In the genomic region with DNA sequence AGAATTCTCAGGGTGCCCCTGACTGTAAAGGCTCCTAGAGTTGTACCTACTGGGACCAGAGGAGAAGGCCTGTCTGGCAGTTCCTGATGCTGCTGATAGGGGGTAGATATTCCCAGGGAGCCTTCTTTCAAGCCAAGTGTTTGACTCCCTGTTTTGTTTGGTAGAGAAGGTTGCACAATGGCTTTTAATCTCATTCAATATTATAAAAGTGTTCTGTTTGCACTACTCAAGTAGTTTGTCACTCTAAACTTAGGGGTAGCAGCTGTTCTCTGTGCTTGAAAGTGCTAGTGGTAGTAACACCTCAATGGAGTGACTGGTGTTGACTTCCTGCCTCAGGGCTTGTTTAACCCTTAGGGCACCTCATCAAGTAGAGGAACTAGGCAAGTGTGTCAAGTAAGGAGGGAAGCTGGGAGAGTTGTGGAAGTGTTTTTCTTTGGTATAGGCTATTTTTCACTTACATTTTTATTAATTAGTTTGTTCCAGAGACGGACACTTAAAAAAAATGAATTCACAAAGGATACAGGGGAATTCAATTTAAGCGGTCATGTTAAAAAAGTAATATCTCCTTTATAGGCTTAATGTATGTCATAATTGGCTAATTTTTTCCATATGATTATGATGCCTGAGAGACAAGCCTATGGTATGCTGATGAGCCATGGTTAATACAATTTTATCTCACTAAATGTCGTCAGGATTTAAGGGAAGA, we compare ENCODE assay signal across 8 cellular contexts. TPM values are rescaled to one million over a fixed set of nuclear protein-coding genes. Genes with fewer than 3 reads are reported as not detected.
DNase-seq lines count a peak whose midpoint lies in the region; ATAC-seq and TF ChIP-seq lines count a peak whose summit lies in the region.

No MANE protein-coding gene starts in this region.

- H4K20me1 ChIP-seq in IMR-90 (ENCODE audit: insufficient read depth, low read length) = no peaks in the 10 kb centered on the region

- DNase-seq in CD1c-positive myeloid dendritic cell (ENCODE audit: extremely low spot score) (peak; percentile 3), IMR-90 (no peak), astrocyte of the spinal cord (ENCODE audit: low read depth, low spot score) (no peak), nucleus accumbens (lab: John Stamatoyannopoulos, UW) (no peak), GM13977 (ENCODE audit: low spot score) (no peak), HUDEP-2 (lab: John Stamatoyannopoulos, UW; ENCODE audit: unreplicated experiment in 76 of 76) (no peak)

- H4K91ac ChIP-seq in IMR-90 (ENCODE audit: insufficient read depth, low read depth, low read length) = no peak overlapping the region

- H3K9me1 ChIP-seq in IMR-90 (ENCODE audit: insufficient read depth, low read length) = peaks cover 6% of the 10 kb centered on the region; the same call in 1 of the 2 replicates

- no peak overlapping the region for H3K27ac ChIP-seq in IMR-90 (ENCODE audit: insufficient read depth, low read length)
- peak overlapping the region; percentile 7 for H3K27ac ChIP-seq in muscle layer of duodenum (ENCODE audit: low read length)

- no peak overlapping the region for H3K4me3 ChIP-seq in IMR-90 (ENCODE audit: insufficient read depth, low read depth, low read length)
- no peak overlapping the region for H3K4me3 ChIP-seq in astrocyte of the spinal cord (ENCODE audit: low read depth, low read length)
- no peak overlapping the region for H3K4me3 ChIP-seq in muscle layer of duodenum (ENCODE audit: low read depth in 1 of 2, low read length in 2 of 2)

- peak; percentile 20; the same call in 1 of the 2 replicates for TF ChIP-seq CTCF in IMR-90 (conservative IDR thresholded peaks at IDR 0.05; ENCODE audit: low read depth, low read length)
- peak; percentile 9 for TF ChIP-seq CTCF in astrocyte of the spinal cord (IDR thresholded peaks at IDR 0.05; ENCODE audit: low read depth, low read length)
- TF ChIP-seq CTCF in GM13977 (IDR thresholded peaks at IDR 0.05; ENCODE audit: extremely low read depth, insufficient read depth, missing control alignments) = no peak

- no peaks in the 10 kb centered on the region; the same call in 1 of the 2 replicates for H3K4me1 ChIP-seq in IMR-90 (ENCODE audit: control insufficient read depth, insufficient read depth, low read length)
- H3K4me1 ChIP-seq in muscle layer of duodenum (ENCODE audit: control insufficient read depth in 1 of 2, insufficient read depth in 2 of 2, low read length in 2 of 2) = peaks cover 0 to 16% of the 10 kb centered on the region in 2 donors

- no peak overlapping the region for H3K14ac ChIP-seq in IMR-90 (replicated peaks; ENCODE audit: low read depth, low read length)

- TF ChIP-seq RAD21 in IMR-90 (IDR thresholded peaks at IDR 0.05; ENCODE audit: low read length) = no peak

- dilution Hi-C loops in IMR-90 (cut with HindIII; ENCODE audit: low sequenced_read_pairs, unreplicated experiment) = no loop called here

- H4K5ac ChIP-seq in IMR-90 (ENCODE audit: low read depth, low read length) = no peak overlapping the region

- in situ Hi-C loops in IMR-90 (cut with MboI; ENCODE audit: low sequenced_read_pairs) (no loop called here), astrocyte of the spinal cord (cut with HindIII; ENCODE audit: low sequenced_read_pairs) (no loop called here), GM13977 (cut with MboI; ENCODE audit: low pct_unique_long_range_greater_than_20kb, low sequenced_read_pairs, unreplicated experiment) (no loop called here)

- H3K9me3 ChIP-seq in IMR-90 (ENCODE audit: control insufficient read depth, insufficient read depth, low read length) (no peaks in the 10 kb centered on the region), muscle layer of duodenum (ENCODE audit: control insufficient read depth in 1 of 2, low read length in 2 of 2) (no peaks in the 10 kb centered on the region)

- no peak for ATAC-seq in IMR-90 (ENCODE audit: low read depth)
- ATAC-seq in HG02623 (IDR thresholded peaks at IDR 0.05; ENCODE audit: unreplicated experiment) = no peak

- H2BK15ac ChIP-seq in IMR-90 (ENCODE audit: low read depth, low read length) = no peak overlapping the region

- CTCF ChIA-PET in IMR-90 (lab: Yijun Ruan, JAX) = interaction anchor here (0.6 to 1.0 kb wide), 2 partner anchors 11 to 181 kb away, joined by 3 to 11 read pairs; no protein-coding TSS in a partner anchor

- H3K36me3 ChIP-seq in IMR-90 (ENCODE audit: control insufficient read depth, insufficient read depth, low read length) = no peaks in the 10 kb centered on the region; the same call in 1 of the 2 replicates
- H3K36me3 ChIP-seq in muscle layer of duodenum (ENCODE audit: control insufficient read depth in 1 of 2, insufficient read depth in 2 of 2, low read length in 2 of 2) = peaks cover 3 to 7% of the 10 kb centered on the region in 2 donors

- H2BK5ac ChIP-seq in IMR-90 (ENCODE audit: low read depth, low read length, poor library complexity, severe bottlenecking) = no peak overlapping the region

- no peak overlapping the region for H3K23ac ChIP-seq in IMR-90 (ENCODE audit: low read depth, low read length)

- no peak overlapping the region for H2AK9ac ChIP-seq in IMR-90 (replicated peaks; ENCODE audit: low read depth, low read length, poor library complexity)

- no peak overlapping the region for H2AFZ ChIP-seq in IMR-90 (replicated peaks; ENCODE audit: low read length, poor library complexity)

- H3K4me2 ChIP-seq in IMR-90 (ENCODE audit: low read depth, low read length) = no peak overlapping the region

- POLR2A ChIA-PET in IMR-90 (lab: Charles Lee; ENCODE audit: unreplicated experiment) = interaction anchor here (0.6 kb wide), 1 partner anchor 68 kb away, joined by 3 read pairs; no protein-coding TSS in a partner anchor

- BruUV-seq in IMR-90 (replicated peaks; lab: Mats Ljungman, UMichigan) = no TSS peak

- no CpG with 5 or more reads among the region's 3 CpGs for WGBS in IMR-90 (ENCODE audit: extremely low coverage in 2 of 2, insufficient read length in 1 of 2), 2 experiments

- H3K79me1 ChIP-seq in IMR-90 (ENCODE audit: low read depth in 1 of 2, low read length in 2 of 2) = peaks cover 0 to 14% of the 10 kb centered on the region in 2 experiments; a peak in 2 of 4 replicates

- H2AK5ac ChIP-seq in IMR-90 (ENCODE audit: low read depth, low read length) = no peak overlapping the region

- no peak overlapping the region for H3K9ac ChIP-seq in IMR-90 (ENCODE audit: low read depth, low read length)

- no peak for TF ChIP-seq POLR2A in IMR-90 (IDR thresholded peaks at IDR 0.05; ENCODE audit: low read depth, low read length)

- H4K8ac ChIP-seq in IMR-90 (ENCODE audit: low read depth in 2 of 2, low read length in 2 of 2) = no peak overlapping the region

- H2BK120ac ChIP-seq in IMR-90 (ENCODE audit: low read depth, low read length) = no peak overlapping the region

- no peak overlapping the region for H3K18ac ChIP-seq in IMR-90 (ENCODE audit: low read depth, low read length)

- H3K56ac ChIP-seq in IMR-90 (ENCODE audit: extremely low read depth, insufficient read depth, low read length) = no peak overlapping the region; the same call in 1 of the 2 replicates

- H2BK20ac ChIP-seq in IMR-90 (ENCODE audit: low read depth, low read length) = no peak overlapping the region

- intact Hi-C loops in IMR-90 (cut with micrococcal nuclease) = loop anchor here (5.0 kb wide), 1 partner anchor 32 kb away; no protein-coding TSS in a partner anchor

- 0 out of 2 replicates have a peak overlapping the region, but pooled peaks have one; percentile 3 for H3K4ac ChIP-seq in IMR-90 (ENCODE audit: low read depth, low read length)

- H3K27me3 ChIP-seq in IMR-90 (ENCODE audit: control insufficient read depth, insufficient read depth, low read length) = no peaks in the 10 kb centered on the region
- H3K27me3 ChIP-seq in muscle layer of duodenum (ENCODE audit: low read depth, low read length) = no peaks in the 10 kb centered on the region

TF ChIP-seq in IMR-90, 13 proteins besides CTCF, POLR2A, EP300 and RAD21:
- TF ChIP-seq BHLHE40 (IDR thresholded peaks at IDR 0.05; ENCODE audit: low read depth, low read length) (no peak), SMC3 (IDR thresholded peaks at IDR 0.05; ENCODE audit: low read depth, low read length) (no peak), CEBPB (IDR thresholded peaks at IDR 0.05; ENCODE audit: low read depth, low read length) (peak; percentile 48; the same call in 1 of the 2 replicates)

RNA-seq across cellular contexts. Expression of a gene that starts 38.1 kb away (rescaled TPM):
- 4.7 and 6.1 TPM in 2 replicates for total RNA-seq in IMR-90 (2012; rRNA removed)
- polyA plus RNA-seq in IMR-90 (2012; rRNA removed) = 3.9 and 4.0 TPM in 2 replicates
- 1.3 and 1.7 TPM in 2 replicates for polyA plus RNA-seq in IMR-90 (2012; cell fraction: cytosol; rRNA removed)
- polyA plus RNA-seq in IMR-90 (2012; cell fraction: nucleus; rRNA removed; ENCODE audit: low replicate concordance) = 3.4 and 9.8 TPM in 2 replicates

RNA-seq across cellular contexts. Expression of a gene that starts 59.5 kb away (rescaled TPM):
- 112 and 125 TPM in 2 replicates for total RNA-seq in IMR-90 (2012; rRNA removed)
- 31.3 and 43.0 TPM in 2 replicates for polyA plus RNA-seq in IMR-90 (2012; rRNA removed)
- 10.1 and 18.2 TPM in 2 replicates for polyA plus RNA-seq in IMR-90 (2012; cell fraction: cytosol; rRNA removed)
- 3.2 and 12.8 TPM in 2 replicates for polyA plus RNA-seq in IMR-90 (2012; cell fraction: nucleus; rRNA removed; ENCODE audit: low replicate concordance)
